In genomic region chr9:36031774-36032565, GRCh38 we compare ENCODE assay signal across 21 cellular contexts.
"Had no signal": no experiment of that assay in that cellular context is flagged by ENCODE, and none has a peak within 500 bp of the region (broad histone marks: within the 10 kb centered on the region; RNA-seq: fewer than 3 reads in every experiment).

No MANE protein-coding gene starts in this region.

- H3K9me3 Mint-ChIP-seq: activated CD4-positive, alpha-beta memory T cell treated with anti-CD3 and anti-CD28 coated beads for 36 hours; mesothelial cell of epicardium; natural killer cell treated with Interleukin-12 subunit alpha and Interleukin-12 subunit beta and Interleukin-15 and Interleukin-18, amount 100 ng/mL, for 72 hours; T-helper 1 cell treated with Interleukin-12 subunit alpha and Interleukin-12 subunit beta and Interleukin-4 antibody, amounts not matched to agents 30 μg/mL and 1 μg/mL, for 36 hours had no signal

- H3K4me1 ChIP-seq: prostate gland had no signal

- H3K36me3 Mint-ChIP-seq: activated CD4-positive, alpha-beta memory T cell treated with anti-CD3 and anti-CD28 coated beads for 36 hours; mesothelial cell of epicardium; natural killer cell treated with Interleukin-12 subunit alpha and Interleukin-12 subunit beta and Interleukin-15 and Interleukin-18, amount 100 ng/mL, for 72 hours had no signal

- H3K9me3 ChIP-seq: left lung, ovary, prostate gland, upper lobe of left lung had no signal

- DNase-seq: activated CD4-positive, alpha-beta memory T cell treated with anti-CD3 and anti-CD28 coated beads for 36 hours; activated CD4-positive, alpha-beta T cell treated with anti-CD3 and anti-CD28 coated beads for 48 hours; activated CD4-positive, CD25-positive, alpha-beta regulatory T cell; activated naive CD4-positive, alpha-beta T cell treated with Interleukin-2 at 50 U/mL for 16 hours; activated T-cell treated with anti-CD3 and anti-CD28 coated beads, Interleukin-2, amount 50 U/mL, for 48 hours; cortex of kidney; hippocampal formation; kidney glomerular epithelial cell; left lung; ovary; stimulated activated CD4-positive, alpha-beta T cell treated with anti-CD3 and anti-CD28 coated beads, Interleukin-4, amount 100 ng/mL, for 24 hours; stimulated activated naive CD4-positive, alpha-beta T cell treated with Interleukin-2 at 50 U/mL for 16 hours; T1000; upper lobe of left lung had no signal

- H3K4me3 ChIP-seq: cardiac muscle cell, left lung, lung, ovary, prostate gland, upper lobe of left lung had no signal

- H3K27ac ChIP-seq: cardiac muscle cell, left lung, ovary, prostate gland, upper lobe of left lung had no signal

- FAIRE-seq: frontal cortex had no signal

- ATAC-seq: left lung; natural killer cell treated with Interleukin-12 subunit alpha and Interleukin-12 subunit beta and Interleukin-15 and Interleukin-18, amount 100 ng/mL, for 72 hours had no signal

- H3K27me3 ChIP-seq: ovary, upper lobe of left lung had no signal

- H3K36me3 ChIP-seq: cardiac muscle cell, left lung, ovary, prostate gland, upper lobe of left lung had no signal

- H3K4me3 Mint-ChIP-seq: activated CD4-positive, alpha-beta memory T cell treated with anti-CD3 and anti-CD28 coated beads for 36 hours; mesothelial cell of epicardium; natural killer cell treated with Interleukin-12 subunit alpha and Interleukin-12 subunit beta and Interleukin-15 and Interleukin-18, amount 100 ng/mL, for 72 hours; T-helper 1 cell treated with Interleukin-12 subunit alpha and Interleukin-12 subunit beta and Interleukin-4 antibody, amounts not matched to agents 30 μg/mL and 1 μg/mL, for 36 hours had no signal

- H3K27ac Mint-ChIP-seq: activated CD4-positive, alpha-beta memory T cell treated with anti-CD3 and anti-CD28 coated beads for 36 hours; mesothelial cell of epicardium; natural killer cell treated with Interleukin-12 subunit alpha and Interleukin-12 subunit beta and Interleukin-15 and Interleukin-18, amount 100 ng/mL, for 72 hours; T-helper 1 cell treated with Interleukin-12 subunit alpha and Interleukin-12 subunit beta and Interleukin-4 antibody, amounts not matched to agents 30 μg/mL and 1 μg/mL, for 36 hours had no signal

- H3K4me1 Mint-ChIP-seq: mesothelial cell of epicardium had no signal
